In genomic region chr15:78859971-78860733, GRCh38 we compare ENCODE assay signal across 8 cellular contexts. TPM values are rescaled to one million over a fixed set of nuclear protein-coding genes. Genes with fewer than 3 reads are reported as not detected.
A peak's percentile ranks its signal among the peaks of the same experiment; 100 is the strongest.
DNase-seq lines count a peak whose midpoint lies in the region; ATAC-seq, FAIRE-seq and TF ChIP-seq lines count a peak whose summit lies in the region.

No MANE protein-coding gene starts in this region.

- peak; percentile 65 for FAIRE-seq in H1 (lab: Jason Lieb, UNC)

- peak overlapping the region; percentile 78 for H3K27ac ChIP-seq in H1 (ENCODE audit: low read depth, low read length)

- peak; percentile 62 to 92 for TF ChIP-seq POLR2A in H1 (IDR thresholded peaks at IDR 0.05; ENCODE audit: control extremely low read depth in 1 of 2, low read depth in 2 of 2, low read length in 2 of 2)

- no peak overlapping the region for H3K14ac ChIP-seq in H1 (ENCODE audit: insufficient read length)

- peak overlapping the region; percentile 86; the same call in 1 of the 2 replicates for H2AFZ ChIP-seq in H1 (ENCODE audit: low read length)

- H2BK12ac ChIP-seq in H1 (ENCODE audit: low read depth, low read length) = no peak overlapping the region

- peak overlapping the region; percentile 72 to 97 (median 74) for H3K9ac ChIP-seq in H1 (replicated peaks in 1 of 4; ENCODE audit: extremely low read depth in 1 of 4, low read depth in 3 of 4, low read length in 3 of 4)

- H4K91ac ChIP-seq in H1 (replicated peaks; ENCODE audit: insufficient read length, low read length) = no peak overlapping the region

- H3K9me3 ChIP-seq in H1 (ENCODE audit: insufficient read depth in 2 of 2, low read depth in 1 of 2, low read length in 1 of 2) = no peaks in the 10 kb centered on the region

- H2BK5ac ChIP-seq in H1 (ENCODE audit: low read depth, low read length) = peak overlapping the region; percentile 47; the same call in 1 of the 2 replicates

- H3K4me1 ChIP-seq in H1 (replicated peaks in 1 of 4; ENCODE audit: control insufficient read depth in 3 of 4, insufficient read depth in 4 of 4, low read length in 3 of 4) = no peaks in the 10 kb centered on the region

- DNase-seq in A172 (ENCODE audit: low spot score) (peak; percentile 90), NCI-H82 (lab: John Stamatoyannopoulos, UW) (peak; percentile 95), H1 (ENCODE audit: low read depth in 1 of 2, low spot score in 2 of 2) (peak; percentile 87 to 88), mesenteric fat pad (ENCODE audit: low spot score) (peak; percentile 88)
- DNase-seq in activated CD8-positive, alpha-beta memory T cell treated with anti-CD3 and anti-CD28 coated beads for 24 hours = peak; percentile 92
- DNase-seq in stimulated activated CD8-positive, alpha-beta memory T cell treated with anti-CD3 and anti-CD28 coated beads, Interleukin-12 subunit alpha, Interleukin-12 subunit beta, amount 100 ng/mL, for 24 hours (ENCODE audit: extremely low read depth) = peak; percentile 35

- H2BK20ac ChIP-seq in H1 (ENCODE audit: low read length) = no peak overlapping the region

- no peak overlapping the region for H2AK5ac ChIP-seq in H1 (ENCODE audit: low read depth, low read length)

- CTCF ChIA-PET in H1 (lab: Charles Lee; ENCODE audit: partially characterized antibody) = interaction anchor here (1.5 to 3.7 kb wide), 5 partner anchors 9 to 48 kb away, joined by 4 to 21 read pairs (median 8); partner anchors contain the start of genes ADAMTS7 and MORF4L1

- H3K36me3 ChIP-seq in H1 (ENCODE audit: control insufficient read depth in 2 of 4, insufficient read depth in 4 of 4, low read length in 3 of 4) = no peaks in the 10 kb centered on the region

- no peak overlapping the region for H3K56ac ChIP-seq in H1 (replicated peaks; ENCODE audit: insufficient read length, low read depth, low read length)

- H4K20me1 ChIP-seq in H1 (replicated peaks in 1 of 2; ENCODE audit: control insufficient read depth in 1 of 2, insufficient read depth in 2 of 2, low read length in 2 of 2) = no peaks in the 10 kb centered on the region

- H4K8ac ChIP-seq in H1 (ENCODE audit: extremely low read depth, insufficient read depth, low read length) = peak overlapping the region; percentile 89

- ATAC-seq in GM18517 (IDR thresholded peaks at IDR 0.05; ENCODE audit: unreplicated experiment) (peak; percentile 74), HG03354 (IDR thresholded peaks at IDR 0.05; ENCODE audit: poor library complexity, severe bottlenecking, unreplicated experiment) (peak; percentile 68)

- H3K23ac ChIP-seq in H1 (ENCODE audit: insufficient read length) = no peak overlapping the region

- peak overlapping the region; percentile 11 for H3K4ac ChIP-seq in H1 (replicated peaks; ENCODE audit: insufficient read length, low read depth, low read length)

- no peaks in the 10 kb centered on the region for H3K79me2 ChIP-seq in H1 (ENCODE audit: control insufficient read depth in 1 of 2, insufficient read depth in 2 of 2, low read length in 2 of 2)

- H3K27me3 ChIP-seq in H1 (replicated peaks in 1 of 4; ENCODE audit: control insufficient read depth in 3 of 4, extremely low read depth in 1 of 4, insufficient read depth in 3 of 4, low read length in 3 of 4) = no peaks in the 10 kb centered on the region

- H3K4me3 ChIP-seq in H1 (ENCODE audit: extremely low read depth in 1 of 4, insufficient read depth in 2 of 4, low read depth in 3 of 4, low read length in 4 of 4) = peak overlapping the region; percentile 70 to 94 (median 78)

- H3K4me2 ChIP-seq in H1 (ENCODE audit: insufficient read depth in 1 of 2, low read depth in 2 of 2, low read length in 2 of 2) = peak overlapping the region; percentile 67 to 91

- no peaks in the 10 kb centered on the region for H3K79me1 ChIP-seq in H1 (ENCODE audit: low read depth, low read length)

- 7% methylated on average over 29 of the region's 29 CpGs; no CpG with 5 or more reads in 1 of the 2 experiments for WGBS in H1 (ENCODE audit: extremely low coverage in 1 of 2, insufficient coverage in 1 of 2, insufficient read length in 1 of 2, insufficient replicate concordance in 2 of 2, low coverage in 1 of 2, low lambda C conversion rate in 2 of 2, missing lambda C conversion rate in 1 of 2), 2 experiments

- no peak overlapping the region for H2BK120ac ChIP-seq in H1 (replicated peaks; ENCODE audit: low read depth, low read length)

- TF ChIP-seq CTCF in H1 (IDR thresholded peaks at IDR 0.05; ENCODE audit: control extremely low read depth in 1 of 3, insufficient read depth in 1 of 3, low read depth in 1 of 3, low read length in 3 of 3) = peak; percentile 30 to 41 (median 33); a peak in 3 of 4 replicates

- peak; percentile 22 to 32; a peak in 3 of 4 replicates for TF ChIP-seq RAD21 in H1 (IDR thresholded peaks at IDR 0.05 in 1 of 2, conservative IDR thresholded peaks at IDR 0.05 in 1 of 2; ENCODE audit: low read depth in 2 of 2, low read length in 2 of 2)

- POLR2A ChIA-PET in H1 (lab: Charles Lee; ENCODE audit: partially characterized antibody) = interaction anchor here (0.6 to 7.1 kb wide), 9 partner anchors 12 to 1256 kb away, joined by 3 to 59 read pairs (median 3); partner anchors contain the start of genes ADAMTS7 and MORF4L1

- no peaks in the 10 kb centered on the region for H3K23me2 ChIP-seq in H1 (ENCODE audit: low read depth, low read length)

- H2BK15ac ChIP-seq in H1 (ENCODE audit: low read length) = no peak overlapping the region; the same call in 1 of the 2 replicates

- H4K5ac ChIP-seq in H1 (ENCODE audit: insufficient read length, low read depth, low read length) = peak overlapping the region; percentile 46

- peak overlapping the region; percentile 72 for H3K18ac ChIP-seq in H1 (ENCODE audit: extremely low read depth, low read length)

- TF ChIP-seq EP300 in H1 (IDR thresholded peaks at IDR 0.05; ENCODE audit: borderline replicate concordance in 1 of 2, low read depth in 2 of 2, low read length in 2 of 2) = no peak

TF ChIP-seq in H1, 55 proteins besides CTCF, POLR2A, EP300 and RAD21 (continues in another document):
- TF ChIP-seq HDAC2 (IDR thresholded peaks at IDR 0.05; ENCODE audit: borderline replicate concordance in 1 of 2, low read depth in 2 of 2, low read length in 2 of 2) = 0 out of 4 replicates have a peak, but pooled peaks of 1 of the 2 experiments have one; percentile 55
- no peak for TF ChIP-seq BACH1 (IDR thresholded peaks at IDR 0.05; ENCODE audit: low read length)
- TF ChIP-seq PHF8 (conservative IDR thresholded peaks at IDR 0.05; ENCODE audit: low read depth, low read length) = peak; percentile 37
- TF ChIP-seq EGR1 (IDR thresholded peaks at IDR 0.05; ENCODE audit: borderline replicate concordance, low read depth, low read length) = no peak
- peak; percentile 79 for TF ChIP-seq MAX (IDR thresholded peaks at IDR 0.05)
- TF ChIP-seq TAF1 (IDR thresholded peaks at IDR 0.05; ENCODE audit: low read depth, low read length) = peak; percentile 87
- no peak for TF ChIP-seq SIX5 (IDR thresholded peaks at IDR 0.05; ENCODE audit: low read depth, low read length)
- TF ChIP-seq CREB1 (IDR thresholded peaks at IDR 0.05) = no peak
- TF ChIP-seq JUND (IDR thresholded peaks at IDR 0.05; ENCODE audit: low read length) = no peak
- TF ChIP-seq POU5F1 (IDR thresholded peaks at IDR 0.05; ENCODE audit: low read depth, low read length) = peak; percentile 69
- peak; percentile 90 for TF ChIP-seq ASH2L (IDR thresholded peaks at IDR 0.05; ENCODE audit: low read length)
- peak; percentile 81 for TF ChIP-seq TAF7 (optimal IDR thresholded peaks at IDR 0.05; ENCODE audit: borderline replicate concordance, low read depth, low read length)
- peak; percentile 99 for TF ChIP-seq TBP (IDR thresholded peaks at IDR 0.05; ENCODE audit: low read depth, low read length)
- peak; percentile 76; the same call in 1 of the 2 replicates for TF ChIP-seq MAFK (IDR thresholded peaks at IDR 0.05; ENCODE audit: low read depth, low read length)
- 0 out of 2 replicates have a peak, but pooled peaks have one; percentile 17 for TF ChIP-seq SP1 (IDR thresholded peaks at IDR 0.05; ENCODE audit: low read depth, low read length)
- no peak for TF ChIP-seq JUN (IDR thresholded peaks at IDR 0.05; ENCODE audit: low read depth, low read length)
- peak; percentile 66 for TF ChIP-seq E2F6 (IDR thresholded peaks at IDR 0.05)
- peak; percentile 91 for TF ChIP-seq YY1 (IDR thresholded peaks at IDR 0.05; ENCODE audit: low read depth, low read length)

RNA-seq across cellular contexts. Expression of gene MORF4L1, which starts 12.5 kb away (rescaled TPM):
- total RNA-seq in A172 (2014; rRNA removed; shearing (Covaris generic)) = 261 and 441 TPM in 2 replicates
- 533 and 562 TPM in 2 replicates for total RNA-seq in H1 (2021; fragmentation: NEBNext Ultra II Directional; extraction: Animal tissue kit (Norgen Biotek cat#: 25700))
- 127 and 260 TPM in 2 replicates for polyA plus RNA-seq in H1 (2011; rRNA removed)
- 455 TPM for polyA plus RNA-seq in H1 (2011; cell fraction: cytosol; rRNA removed)
- 66.3 TPM for polyA plus RNA-seq in H1 (2011; cell fraction: nucleus; rRNA removed)
- polyA plus RNA-seq in H1 (2012, experiment 1 of 2) = 484 to 839 TPM (median 577 TPM) in 4 replicates
- 73.1 TPM for polyA plus RNA-seq in H1 (2012, experiment 2 of 2)
- polyA plus RNA-seq in H1 (2013, experiment 1 of 2) = 575 TPM
- polyA plus RNA-seq in H1 (2013, experiment 2 of 2) = 580 TPM
- 100 and 144 TPM in 2 replicates for polyA minus RNA-seq in H1 (2011; rRNA and poly(A)+ RNA removed)
- 121 TPM for polyA minus RNA-seq in H1 (2011; cell fraction: cytosol; rRNA and poly(A)+ RNA removed)
- polyA minus RNA-seq in H1 (2011; cell fraction: nucleus; rRNA and poly(A)+ RNA removed) = 98.9 TPM
- total RNA-seq in mesenteric fat pad = 330 TPM

RNA-seq across cellular contexts. Expression of gene ADAMTS7, which starts 48.9 kb away (rescaled TPM):
- total RNA-seq in A172 (2014; rRNA removed; shearing (Covaris generic)) = 6.0 and 12.2 TPM in 2 replicates
- total RNA-seq in H1 (2021; fragmentation: NEBNext Ultra II Directional; extraction: Animal tissue kit (Norgen Biotek cat#: 25700)) = 43.1 and 45.2 TPM in 2 replicates
- polyA plus RNA-seq in H1 (2011; rRNA removed) = 27.9 and 54.6 TPM in 2 replicates
- 30.9 TPM for polyA plus RNA-seq in H1 (2011; cell fraction: cytosol; rRNA removed)
- polyA plus RNA-seq in H1 (2011; cell fraction: nucleus; rRNA removed) = 185 TPM
- polyA plus RNA-seq in H1 (2012, experiment 1 of 2) = 23.0 to 41.5 TPM (median 38.0 TPM) in 4 replicates
- polyA plus RNA-seq in H1 (2012, experiment 2 of 2) = 23.5 TPM
- polyA plus RNA-seq in H1 (2013, experiment 1 of 2) = 43.7 TPM
- polyA plus RNA-seq in H1 (2013, experiment 2 of 2) = 36.1 TPM
- 22.3 and 28.5 TPM in 2 replicates for polyA minus RNA-seq in H1 (2011; rRNA and poly(A)+ RNA removed)
- 29.9 TPM for polyA minus RNA-seq in H1 (2011; cell fraction: cytosol; rRNA and poly(A)+ RNA removed)
- 54.6 TPM for polyA minus RNA-seq in H1 (2011; cell fraction: nucleus; rRNA and poly(A)+ RNA removed)
- total RNA-seq in mesenteric fat pad = 13.2 TPM

Comparison
In these comparisons a context has a peak if more than half of its experiments do, and no peak if none do; other contexts are left out.
1. Peak in every context shown above with its lines: DNase-seq, ATAC-seq, H3K4me3 ChIP-seq and H3K27ac ChIP-seq.
2. DNase-seq: peak in every context shown above with its lines; median percentile 95 in NCI-H82; 92 in activated CD8-positive, alpha-beta memory T cell treated with anti-CD3 and anti-CD28 coated beads for 24 hours; 90 in A172; 88 in mesenteric fat pad; 88 in H1; 35 in stimulated activated CD8-positive, alpha-beta memory T cell treated with anti-CD3 and anti-CD28 coated beads, Interleukin-12 subunit alpha, Interleukin-12 subunit beta, amount 100 ng/mL, for 24 hours.